ENCODE assay signal across 21 cellular contexts in the genomic region with DNA sequence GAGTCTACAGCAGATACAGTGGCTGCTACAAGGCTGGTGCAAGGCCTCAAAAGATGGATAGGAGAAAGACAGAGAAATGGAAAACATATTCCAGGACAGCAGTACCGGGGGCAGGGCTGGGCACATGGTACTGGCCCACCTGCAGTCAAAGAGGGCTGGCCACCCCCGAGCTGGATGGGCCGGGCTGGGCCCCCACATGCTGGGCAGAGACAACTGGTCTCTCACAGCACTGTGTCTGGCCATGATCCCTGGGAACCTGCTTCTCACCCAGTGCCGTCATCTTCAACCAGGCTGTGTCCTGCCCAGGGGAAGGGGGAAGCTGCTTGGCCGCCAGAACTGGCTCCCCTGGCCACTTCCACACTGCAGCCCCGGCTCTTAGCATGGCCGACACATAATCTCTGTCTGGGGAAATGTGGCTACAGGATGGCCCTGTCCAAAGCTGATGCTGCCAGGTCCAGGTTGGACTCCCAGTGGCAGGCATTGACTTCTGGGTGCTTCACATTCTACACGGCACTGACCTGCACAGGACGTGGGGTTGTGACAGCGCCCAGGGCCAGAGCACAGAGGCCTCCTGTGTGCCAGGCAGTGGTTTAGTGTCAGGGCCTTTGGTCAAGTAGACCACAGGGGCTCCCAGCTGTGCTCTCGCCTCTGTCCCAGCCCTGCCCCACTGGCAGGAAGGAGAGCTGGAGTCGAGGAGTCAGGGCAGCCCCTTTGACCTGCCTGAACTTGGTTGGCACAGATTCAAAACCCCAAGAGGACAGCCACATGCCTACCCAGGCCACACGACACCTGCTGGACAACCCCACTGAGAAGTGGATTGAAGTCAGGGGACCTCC.
"Had no signal": no experiment of that assay in that cellular context is flagged by ENCODE, and none has a peak within 500 bp of the region (broad histone marks: within the 10 kb centered on the region; RNA-seq: fewer than 3 reads in every experiment).

No MANE protein-coding gene starts in this region.

- H3K4me1 ChIP-seq: prostate gland, SJSA1, upper lobe of left lung had no signal

- H3K27ac ChIP-seq: cardiac muscle cell, ovary, prostate gland, SJSA1, skin epidermis, testis, upper lobe of left lung had no signal

- H3K4me3 ChIP-seq: cardiac muscle cell, ovary, prostate gland, SJSA1, skin epidermis, testis, upper lobe of left lung had no signal

- H3K27me3 ChIP-seq: cardiac muscle cell, ovary, SJSA1, testis, upper lobe of left lung had no signal

- ATAC-seq: activated CD4-positive, alpha-beta T cell treated with anti-CD3 and anti-CD28 coated beads for 36 hours; stimulated activated memory B cell treated with anti-CD40 and anti-IgM and Interleukin-4, amounts not matched to agents 10 μg/mL and 1 μg/mL and 100 μg/mL, for 72 hours; WTC11 had no signal

- DNase-seq: activated CD4-positive, alpha-beta T cell treated with anti-CD3 and anti-CD28 coated beads for 36 hours; activated CD4-positive, alpha-beta T cell treated with anti-CD3 and anti-CD28 coated beads, Interleukin-2, amount 50 U/mL, for 4 hours; activated naive CD4-positive, alpha-beta T cell treated with anti-CD3 and anti-CD28 coated beads, Interleukin-2, amount 10 ng/mL, durations not matched to agents 7 days and 5 days; activated T-cell treated with anti-CD3 and anti-CD28 coated beads, Interleukin-2, amount 50 U/mL, for 48 hours; amygdala; dermis blood vessel endothelial cell; effector CD8-positive, alpha-beta T cell; erythroblast; foreskin fibroblast; naive B cell; ovary; stimulated activated CD4-positive, alpha-beta T cell treated with anti-CD3 and anti-CD28 coated beads, Interleukin-15, amount 100 ng/mL, for 24 hours; T1000; testis had no signal

- H3K36me3 ChIP-seq: cardiac muscle cell, ovary had no signal

- H3K9me3 ChIP-seq: ovary, prostate gland, SJSA1, testis, upper lobe of left lung had no signal
